1 cellular context compared by ENCODE assay signal in genomic region chr14:64878775-64879634, GRCh38.
TF ChIP-seq lines count a peak whose summit lies in the region.

No MANE protein-coding gene starts in this region.

TF ChIP-seq in SK-N-SH, 30 proteins besides CTCF, POLR2A, EP300 and RAD21 (continued from another document):
- TF ChIP-seq ZBTB33 (IDR thresholded peaks at IDR 0.05; ENCODE audit: borderline replicate concordance, low read depth) (no peak), IRF3 (IDR thresholded peaks at IDR 0.05; ENCODE audit: low read depth, low read length) (no peak), EZH2phosphoT487 (IDR thresholded peaks at IDR 0.05; ENCODE audit: borderline replicate concordance, low read depth) (no peak), FOXJ3 (CRISPR knock-in tag; IDR thresholded peaks at IDR 0.05) (no peak), YY1 (IDR thresholded peaks at IDR 0.05; ENCODE audit: low read depth) (no peak), TAF1 (IDR thresholded peaks at IDR 0.05; ENCODE audit: borderline replicate concordance, low read depth, low read length) (no peak), PBX3 (IDR thresholded peaks at IDR 0.05) (no peak), TCF12 (IDR thresholded peaks at IDR 0.05) (no peak), RFX5 (IDR thresholded peaks at IDR 0.05; ENCODE audit: low read length) (no peak), FOXM1 (IDR thresholded peaks at IDR 0.05; ENCODE audit: low read depth) (no peak), RXRA (IDR thresholded peaks at IDR 0.05; ENCODE audit: borderline replicate concordance, low read depth) (no peak), JUND (IDR thresholded peaks at IDR 0.05) (no peak)
